ENCODE assay signal across 24 cellular contexts in the genomic region with DNA sequence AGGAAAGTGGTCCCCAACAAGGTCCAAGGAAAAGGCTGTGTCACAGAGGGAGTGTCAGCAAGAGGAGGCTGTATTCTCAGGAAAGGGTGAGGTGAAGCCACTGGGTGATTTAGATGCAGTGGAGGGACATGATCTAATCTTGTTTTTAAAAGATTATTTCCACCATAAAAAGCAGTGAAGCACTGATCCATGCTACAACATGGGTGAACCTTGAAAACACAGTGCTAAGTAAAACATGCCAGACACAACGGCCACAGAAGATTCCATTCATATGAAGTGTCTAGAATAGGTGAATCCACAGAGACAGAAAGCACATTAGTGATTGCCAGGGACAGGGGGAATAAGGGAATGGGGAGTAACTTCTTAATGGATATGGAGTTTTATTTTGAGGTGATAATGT. TPM values are rescaled to one million over a fixed set of nuclear protein-coding genes. Genes with fewer than 3 reads are reported as not detected.
A peak's percentile ranks its signal among the peaks of the same experiment; 100 is the strongest.
DNase-seq lines count a peak whose midpoint lies in the region; FAIRE-seq and TF ChIP-seq lines count a peak whose summit lies in the region.
"Had no signal": no experiment of that assay in that cellular context is flagged by ENCODE, and none has a peak within 500 bp of the region (broad histone marks: within the 10 kb centered on the region; RNA-seq: fewer than 3 reads in every experiment).

No MANE protein-coding gene starts in this region.

- H2BK12ac ChIP-seq in mesenchymal stem cell (ENCODE audit: low read length in 2 of 2), result no peak overlapping the region

- FAIRE-seq in GM12891 (lab: Jason Lieb, UNC) (peak; percentile 52), D721Med (lab: Jason Lieb, UNC) (no peak)
- FAIRE-seq: bronchial epithelial cell had no signal

- H3K79me2 ChIP-seq in SU-DHL-6 (ENCODE audit: insufficient read depth, low read length), result no peaks in the 10 kb centered on the region

- no peak overlapping the region for H4K8ac ChIP-seq in mesenchymal stem cell (ENCODE audit: low read length)

- no peak overlapping the region for H3K27ac Mint-ChIP-seq in endodermal cell

- H3K36me3 ChIP-seq in SU-DHL-6 (ENCODE audit: low read length), result no peaks in the 10 kb centered on the region
- peaks cover 0 to 8% of the 10 kb centered on the region in 2 experiments for H3K36me3 ChIP-seq in mesenchymal stem cell (ENCODE audit: control insufficient read depth in 1 of 2, insufficient read depth in 2 of 2, low read depth in 1 of 2, low read length in 2 of 2)
- no peaks in the 10 kb centered on the region for H3K36me3 ChIP-seq in endodermal cell (ENCODE audit: control insufficient read depth, insufficient read depth, low read length)
- H3K36me3 ChIP-seq: SJCRH30 had no signal

- peaks cover 1% of the 10 kb centered on the region for H3K27me3 Mint-ChIP-seq in endodermal cell (ENCODE audit: insufficient read depth)
- H3K27me3 Mint-ChIP-seq: naive thymus-derived CD8-positive, alpha-beta T cell had no signal

- H3K4me3 ChIP-seq in AG10803 (ENCODE audit: low read length), result no peak overlapping the region
- H3K4me3 ChIP-seq in SU-DHL-6 (ENCODE audit: insufficient read depth, low read length, poor library complexity, severe bottlenecking), result no peak overlapping the region
- no peak overlapping the region for H3K4me3 ChIP-seq in mesenchymal stem cell (ENCODE audit: insufficient read depth in 1 of 2, low read depth in 1 of 2, low read length in 2 of 2)
- no peak overlapping the region for H3K4me3 ChIP-seq in endodermal cell (ENCODE audit: low read length)
- H3K4me3 ChIP-seq: PC-9, SJCRH30 had no signal

- H3K27ac ChIP-seq in SU-DHL-6 (ENCODE audit: low read depth, low read length) (peak overlapping the region; percentile 52), mesenchymal stem cell (ENCODE audit: low read length, poor library complexity, severe bottlenecking) (peak overlapping the region; percentile 66), endodermal cell (ENCODE audit: low read depth, low read length) (no peak overlapping the region)
- H3K27ac ChIP-seq: PC-9, SJCRH30, VCaP had no signal

- H3K9ac ChIP-seq in SU-DHL-6 (ENCODE audit: low read length) (no peak overlapping the region), mesenchymal stem cell (ENCODE audit: low read length) (peak overlapping the region; percentile 49), endodermal cell (ENCODE audit: extremely low read depth, low read length, poor library complexity, severe bottlenecking) (no peak overlapping the region)

- no peak overlapping the region for H2BK120ac ChIP-seq in mesenchymal stem cell (ENCODE audit: low read depth, low read length)

- H3K9me3 Mint-ChIP-seq in endodermal cell, result no peaks in the 10 kb centered on the region
- H3K9me3 Mint-ChIP-seq: naive thymus-derived CD8-positive, alpha-beta T cell had no signal

- no peak overlapping the region for H2BK15ac ChIP-seq in mesenchymal stem cell (ENCODE audit: low read depth, poor library complexity, severe bottlenecking)

- no peak overlapping the region for H3K4me2 ChIP-seq in SU-DHL-6 (ENCODE audit: low read depth, low read length, poor library complexity, severe bottlenecking)
- no peak overlapping the region for H3K4me2 ChIP-seq in mesenchymal stem cell (ENCODE audit: low read length, poor library complexity, severe bottlenecking)
- H3K4me2 ChIP-seq: PC-9 had no signal

- H3K4me1 ChIP-seq in mesenchymal stem cell (ENCODE audit: control insufficient read depth, insufficient read depth, low read depth, low read length), result peaks cover 39% of the 10 kb centered on the region
- no peaks in the 10 kb centered on the region for H3K4me1 ChIP-seq in endodermal cell (ENCODE audit: control insufficient read depth, insufficient read depth, low read length)

- no peaks in the 10 kb centered on the region for H3K27me3 ChIP-seq in SU-DHL-6 (ENCODE audit: low read length)
- no peaks in the 10 kb centered on the region for H3K27me3 ChIP-seq in mesenchymal stem cell (ENCODE audit: control insufficient read depth in 1 of 2, insufficient read depth in 1 of 2, low read length in 2 of 2)
- no peaks in the 10 kb centered on the region for H3K27me3 ChIP-seq in endodermal cell (ENCODE audit: control insufficient read depth, insufficient read depth, low read length, poor library complexity, severe bottlenecking)
- H3K27me3 ChIP-seq: SJCRH30 had no signal

- peaks cover 8% of the 10 kb centered on the region; the same call in 1 of the 2 replicates for H3F3A ChIP-seq in SU-DHL-6 (ENCODE audit: insufficient read depth)

- peak; percentile 30 for DNase-seq in AG10803 (ENCODE audit: low read depth)
- DNase-seq in GM12891 (ENCODE audit: insufficient read length, low spot score), result no peak
- DNase-seq in mesenchymal stem cell, result no peak
- DNase-seq in iPS-NIHi7 (ENCODE audit: extremely low spot score), result no peak
- DNase-seq in activated CD4-positive, CD25-positive, alpha-beta regulatory T cell (lab: John Stamatoyannopoulos, UW), result no peak
- no peak for DNase-seq in D721Med (ENCODE audit: insufficient read length, low spot score)
- DNase-seq in endodermal cell, result no peak
- DNase-seq: activated CD4-positive, alpha-beta T cell treated with anti-CD3 and anti-CD28 coated beads, Interleukin-2, amount 50 U/mL, for 4 hours; activated CD8-positive, alpha-beta memory T cell treated with anti-CD3 and anti-CD28 coated beads, Interleukin-2, amount 50 U/mL, for 4 hours; cortex of kidney; DMS 273 treated with DMSO at 0.1 percent for 48 hours; naive thymus-derived CD8-positive, alpha-beta T cell; NCI-H2029; NCI-H2227 treated with DMSO at 0.1 percent for 48 hours; PC-9; SJCRH30; T-helper 2 cell had no signal

- TF ChIP-seq CTCF in AG10803 (conservative IDR thresholded peaks at IDR 0.05; ENCODE audit: low read length) (no peak), SU-DHL-6 (IDR thresholded peaks at IDR 0.05; ENCODE audit: insufficient read depth, low read length, poor library complexity, severe bottlenecking) (no peak), D721Med (IDR thresholded peaks at IDR 0.05; ENCODE audit: insufficient read depth, missing control alignments) (no peak), endodermal cell (conservative IDR thresholded peaks at IDR 0.05) (no peak)

- no peak overlapping the region for H3K18ac ChIP-seq in mesenchymal stem cell (ENCODE audit: low read depth in 1 of 2, low read length in 2 of 2)

- H3K9me3 ChIP-seq in SU-DHL-6 (ENCODE audit: insufficient read depth, low read length), result no peaks in the 10 kb centered on the region
- H3K9me3 ChIP-seq in mesenchymal stem cell (ENCODE audit: control insufficient read depth, low read length), result no peaks in the 10 kb centered on the region
- no peaks in the 10 kb centered on the region for H3K9me3 ChIP-seq in endodermal cell (ENCODE audit: control insufficient read depth, low read length)
- H3K9me3 ChIP-seq: SJCRH30 had no signal

- no peak overlapping the region for H2AFZ ChIP-seq in SU-DHL-6 (ENCODE audit: low read depth, low read length, severe bottlenecking)
- H2AFZ ChIP-seq in mesenchymal stem cell (ENCODE audit: low read depth, low read length), result no peak overlapping the region
- H2AFZ ChIP-seq: PC-9 had no signal

- H4K20me1 ChIP-seq in SU-DHL-6 (ENCODE audit: low read depth, low read length), result no peaks in the 10 kb centered on the region

- no peaks in the 10 kb centered on the region for H3K4me1 Mint-ChIP-seq in endodermal cell

- no peak overlapping the region for H2AK5ac ChIP-seq in mesenchymal stem cell (ENCODE audit: low read length, severe bottlenecking)

- peaks cover 4% of the 10 kb centered on the region for H3K79me1 ChIP-seq in mesenchymal stem cell (replicated peaks; ENCODE audit: low read length, poor library complexity, severe bottlenecking)

- no peaks in the 10 kb centered on the region for H3K9me2 ChIP-seq in SU-DHL-6 (replicated peaks; ENCODE audit: insufficient read depth, low read length)

- no peak for TF ChIP-seq POLR2A in GM12891 (IDR thresholded peaks at IDR 0.05; ENCODE audit: low read depth, low read length)

- no peak overlapping the region for H3K4ac ChIP-seq in mesenchymal stem cell (ENCODE audit: low read depth in 1 of 2, low read length in 2 of 2)

- 30% methylated on average over 1 of the region's 1 CpG for WGBS in mesenchymal stem cell
- WGBS in endodermal cell (ENCODE audit: insufficient coverage in 1 of 2, insufficient read length in 1 of 2), 2 experiments, result 96 to 100% methylated on average over 1 of the region's 1 CpG

- no peak overlapping the region for H3K23ac ChIP-seq in mesenchymal stem cell (ENCODE audit: low read length in 2 of 2)

- no peak overlapping the region for H3K14ac ChIP-seq in mesenchymal stem cell (ENCODE audit: low read length in 2 of 2)

- peaks cover 3% of the 10 kb centered on the region for H3K36me3 Mint-ChIP-seq in endodermal cell (ENCODE audit: low read depth)
- H3K36me3 Mint-ChIP-seq: naive thymus-derived CD8-positive, alpha-beta T cell had no signal

- no peak overlapping the region for H3K4me3 Mint-ChIP-seq in endodermal cell
- H3K4me3 Mint-ChIP-seq: CD14-positive monocyte; naive thymus-derived CD8-positive, alpha-beta T cell had no signal

- no peak overlapping the region for H2BK5ac ChIP-seq in mesenchymal stem cell (ENCODE audit: low read depth, low read length, poor library complexity, severe bottlenecking)

- H4K91ac ChIP-seq in mesenchymal stem cell (ENCODE audit: low read length), result no peak overlapping the region

TF ChIP-seq in GM12891, 5 proteins besides CTCF, POLR2A, EP300 and RAD21 (continues in another document):
- TF ChIP-seq POU2F2 (IDR thresholded peaks at IDR 0.05; ENCODE audit: low read depth, low read length), result no peak
- TF ChIP-seq PAX5 (IDR thresholded peaks at IDR 0.05; ENCODE audit: insufficient read depth, low read length, severe bottlenecking), result no peak
- no peak for TF ChIP-seq TAF1 (IDR thresholded peaks at IDR 0.05; ENCODE audit: low read depth, low read length)
- no peak for TF ChIP-seq POLR2AphosphoS5 (IDR thresholded peaks at IDR 0.05; ENCODE audit: low read depth, low read length)

RNA-seq across cellular contexts. Expression of a gene that starts 12.8 kb away (rescaled TPM):
- polyA plus RNA-seq in GM12891 (2012; ENCODE audit: low read depth, missing spikeins), result 15.9 TPM
- polyA plus RNA-seq in mesenchymal stem cell (2013, experiment 1 of 2), result 15.4 TPM
- 14.6 TPM for polyA plus RNA-seq in mesenchymal stem cell (2013, experiment 2 of 2)
- 10 to 100 TPM; 18.8 to 20.3 TPM for total RNA-seq in endodermal cell
- polyA plus RNA-seq in endodermal cell (2013, experiment 1 of 2), result 16.0 TPM
- 16.8 TPM for polyA plus RNA-seq in endodermal cell (2013, experiment 2 of 2)

RNA-seq across cellular contexts. Expression of a gene that starts 13.0 kb away (rescaled TPM):
- 48.2 TPM for polyA plus RNA-seq in GM12891 (2012; ENCODE audit: low read depth, missing spikeins)
- 34.2 TPM for polyA plus RNA-seq in mesenchymal stem cell (2013, experiment 1 of 2)
- polyA plus RNA-seq in mesenchymal stem cell (2013, experiment 2 of 2), result 36.4 TPM
- 10 to 100 TPM; 68.1 to 69.0 TPM for total RNA-seq in endodermal cell
- polyA plus RNA-seq in endodermal cell (2013, experiment 1 of 2), result 43.7 TPM
- polyA plus RNA-seq in endodermal cell (2013, experiment 2 of 2), result 37.6 TPM

RNA-seq across cellular contexts. Expression of a gene that starts 23.0 kb away (rescaled TPM):
- 16.4 TPM for polyA plus RNA-seq in GM12891 (2012; ENCODE audit: low read depth, missing spikeins)
- 57.5 TPM for polyA plus RNA-seq in mesenchymal stem cell (2013, experiment 1 of 2)
- polyA plus RNA-seq in mesenchymal stem cell (2013, experiment 2 of 2), result 58.5 TPM
- 10 to 100 TPM; 18.9 to 30.8 TPM for total RNA-seq in endodermal cell
- polyA plus RNA-seq in endodermal cell (2013, experiment 1 of 2), result 15.6 TPM
- polyA plus RNA-seq in endodermal cell (2013, experiment 2 of 2), result 14.2 TPM

RNA-seq across cellular contexts. Expression of a gene that starts 48.8 kb away (rescaled TPM):
- 0.54 TPM for polyA plus RNA-seq in GM12891 (2012; ENCODE audit: low read depth, missing spikeins)
- polyA plus RNA-seq in mesenchymal stem cell (2013, experiment 1 of 2), result not detected
- polyA plus RNA-seq in mesenchymal stem cell (2013, experiment 2 of 2), result 0.03 TPM
- not detected for total RNA-seq in endodermal cell
- not detected for polyA plus RNA-seq in endodermal cell (2013, experiment 1 of 2)
- polyA plus RNA-seq in endodermal cell (2013, experiment 2 of 2), result not detected
- total RNA-seq: bronchial epithelial cell, mesenteric fat pad, SJCRH30, subcutaneous adipose tissue, ureter had no signal
- polyA plus RNA-seq: naive thymus-derived CD8-positive, alpha-beta T cell had no signal
